9 cellular contexts compared by ENCODE assay signal in the genomic region with DNA sequence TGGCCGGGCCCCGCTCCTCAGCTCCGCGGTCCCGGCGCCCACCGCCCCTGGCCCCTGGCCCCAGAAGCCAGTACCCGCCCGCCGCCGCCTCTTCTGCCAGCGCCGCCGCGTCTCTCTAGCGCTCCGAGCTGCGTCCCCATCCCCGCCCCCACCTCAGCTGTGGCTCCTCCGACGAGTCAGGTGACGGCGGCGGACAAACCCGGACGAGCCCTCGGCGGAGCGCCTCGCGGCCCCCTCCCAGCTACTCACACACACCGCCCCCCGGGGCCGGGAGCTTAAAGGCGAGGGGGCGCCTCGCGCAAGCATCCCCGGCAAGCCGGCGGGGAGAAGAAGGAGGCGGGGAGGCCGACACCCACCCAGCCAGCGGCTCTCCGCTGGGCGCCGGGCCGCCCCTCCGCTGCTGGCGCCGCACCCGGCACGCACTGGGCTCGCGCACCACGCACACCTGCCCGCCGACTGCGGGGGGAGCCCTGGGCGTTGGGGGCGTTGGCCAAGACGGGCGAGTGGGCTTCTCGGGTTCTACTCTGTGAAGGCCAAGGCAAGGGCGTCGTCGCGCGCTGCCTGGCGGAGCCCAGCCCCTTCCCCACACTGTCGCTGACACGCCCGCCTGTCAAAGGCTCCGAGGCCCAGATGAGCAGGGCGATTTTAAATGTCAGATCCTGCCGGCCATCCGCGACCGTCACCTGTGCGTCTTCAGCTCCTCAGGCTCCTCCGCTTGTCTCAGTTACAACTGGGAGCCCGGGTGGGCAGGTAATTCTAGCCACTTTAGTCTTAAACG. TPM values are rescaled to one million over a fixed set of nuclear protein-coding genes. Genes with fewer than 3 reads are reported as not detected.
A peak's percentile ranks its signal among the peaks of the same experiment; 100 is the strongest.
DNase-seq lines count a peak whose midpoint lies in the region; ATAC-seq lines count a peak whose summit lies in the region.
"Had no signal": no experiment of that assay in that cellular context is flagged by ENCODE, and none has a peak within 500 bp of the region (broad histone marks: within the 10 kb centered on the region; RNA-seq: fewer than 3 reads in every experiment).

Gene SNAP91 (minus strand): TSS at position 132 of the 778 bp plus-strand sequence. CDS start 1,174 bp downstream, outside the sequence.

- H3K27ac ChIP-seq in caudate nucleus (ENCODE audit: low read depth, low read length) = peak within 1 kb of the TSS; percentile 58
- H3K27ac ChIP-seq in temporal lobe (ENCODE audit: low read depth, low read length) = peak within 1 kb of the TSS; percentile 65

- no peak for ATAC-seq in HG03280 (IDR thresholded peaks at IDR 0.05; ENCODE audit: unreplicated experiment)

- DNase-seq in NCI-H82 (lab: John Stamatoyannopoulos, UW) = peak; percentile 69
- DNase-seq in NCI-H82 treated with DMSO at 0.1 percent for 48 hours (lab: John Stamatoyannopoulos, UW; ENCODE audit: unreplicated experiment) = no peak
- peak; percentile 92 for DNase-seq in NCI-H2227 (lab: John Stamatoyannopoulos, UW; ENCODE audit: unreplicated experiment)
- DNase-seq in caudate nucleus (lab: John Stamatoyannopoulos, UW) = peak in 56 of 61 donors; percentile 7 to 90 (median 70)
- DNase-seq in left kidney (ENCODE audit: low read depth, low spot score) = peak; percentile 89
- DNase-seq in stimulated activated CD4-positive, alpha-beta T cell treated with anti-CD3 and anti-CD28 coated beads, Interleukin-1b, Interleukin-23, amount 100 ng/mL, for 48 hours = no peak
- DNase-seq: DND-41 had no signal

RNA-seq across cellular contexts. Expression of gene SNAP91, which starts in this region (rescaled TPM):
- 86.1 TPM for total RNA-seq in temporal lobe

Comparison
In these comparisons a context has a peak if more than half of its experiments do, and no peak if none do; other contexts are left out.
1. DNase-seq: peak in NCI-H82 (single experiment), NCI-H2227 (single experiment), caudate nucleus (56 of 61) and left kidney (single experiment); none in NCI-H82 treated with DMSO at 0.1 percent for 48 hours (single experiment) and stimulated activated CD4-positive, alpha-beta T cell treated with anti-CD3 and anti-CD28 coated beads, Interleukin-1b, Interleukin-23, amount 100 ng/mL, for 48 hours (single experiment).